Comparison of ENCODE assay signal across 8 cellular contexts in the genomic region with DNA sequence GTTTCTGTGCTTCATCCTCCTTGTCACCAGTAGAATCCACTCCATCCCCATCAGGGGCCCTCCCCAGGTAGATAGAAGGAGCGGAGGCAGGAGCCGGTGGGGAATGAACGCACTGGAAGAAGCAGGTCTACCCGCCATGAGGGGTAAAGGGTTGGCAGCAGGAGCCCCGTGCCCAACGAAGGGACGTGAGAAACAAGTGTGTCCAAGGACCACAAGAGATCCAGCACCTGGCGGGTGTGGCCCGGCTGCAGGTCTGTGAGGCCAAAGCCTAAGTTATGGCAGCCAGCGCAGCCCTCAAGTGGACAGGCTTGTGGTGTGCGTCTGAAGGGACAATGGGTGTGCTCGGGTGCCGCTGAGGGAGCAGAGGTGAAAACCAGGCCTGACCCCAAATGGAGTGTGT.
"Had no signal": no experiment of that assay in that cellular context is flagged by ENCODE, and none has a peak within 500 bp of the region (broad histone marks: within the 10 kb centered on the region; RNA-seq: fewer than 3 reads in every experiment).

No MANE protein-coding gene starts in this region.

- H3K36me3 ChIP-seq: HAP-1 had no signal

- H2AFZ ChIP-seq: GM23248 had no signal

- H3K4me1 ChIP-seq: HAP-1 had no signal

- H3K27ac ChIP-seq: GM23248, HL-60 had no signal

- H3K9me3 ChIP-seq: HAP-1 had no signal

- ATAC-seq: HCT116, HepG2 had no signal

- H3K4me3 ChIP-seq: GM23248, HAP-1 had no signal

- H3K9ac ChIP-seq: GM23248 had no signal

- DNase-seq: GM23248, GOT3, H7, HFFc6 had no signal
